Comparison of ENCODE assay signal across 18 cellular contexts in the genomic region with DNA sequence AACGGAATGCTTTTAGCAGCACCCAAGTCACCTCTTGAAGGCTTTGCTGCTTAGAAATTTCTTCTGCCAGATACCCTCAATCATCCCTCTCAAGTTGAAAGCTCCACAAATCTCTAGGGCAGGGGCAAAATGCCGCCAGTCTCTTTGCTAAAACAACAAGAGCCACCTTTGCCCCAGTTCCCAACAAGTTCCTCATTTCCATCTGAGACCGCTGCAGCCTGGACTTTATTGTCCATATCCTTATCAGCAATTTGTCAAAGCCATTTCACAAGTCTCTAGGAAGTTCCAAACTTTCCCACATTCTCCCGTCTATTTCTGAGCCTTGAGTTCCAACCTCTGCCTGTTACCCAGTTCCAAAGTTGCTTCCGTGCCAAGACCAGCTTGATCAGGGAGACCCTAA. TPM values are rescaled to one million over a fixed set of nuclear protein-coding genes. Genes with fewer than 3 reads are reported as not detected.
"Had no signal": no experiment of that assay in that cellular context is flagged by ENCODE, and none has a peak within 500 bp of the region (broad histone marks: within the 10 kb centered on the region; RNA-seq: fewer than 3 reads in every experiment).

No MANE protein-coding gene starts in this region.

- H3K4me3 Mint-ChIP-seq: activated CD8-positive, alpha-beta T cell treated with anti-CD3 and anti-CD28 coated beads for 36 hours; activated T-cell treated with anti-CD3 and anti-CD28 coated beads, Interleukin-2, amount 50 U/mL, for 4 hours; central memory CD8-positive, alpha-beta T cell; T-helper 2 cell treated with Interferon-gamma antibody and Interleukin-4, amounts not matched to agents 5 μg/mL and 100 μg/mL, for 36 hours; WTC11 had no signal

- H3K27ac Mint-ChIP-seq: activated CD8-positive, alpha-beta T cell treated with anti-CD3 and anti-CD28 coated beads for 36 hours; WTC11 had no signal

- H3K9me3 Mint-ChIP-seq: activated CD8-positive, alpha-beta T cell treated with anti-CD3 and anti-CD28 coated beads for 36 hours; activated T-cell treated with anti-CD3 and anti-CD28 coated beads, Interleukin-2, amount 50 U/mL, for 4 hours; central memory CD8-positive, alpha-beta T cell; T-helper 2 cell treated with Interferon-gamma antibody and Interleukin-4, amounts not matched to agents 5 μg/mL and 100 μg/mL, for 36 hours had no signal

- DNase-seq: activated CD4-positive, alpha-beta T cell treated with anti-CD3 and anti-CD28 coated beads for 48 hours; activated CD8-positive, alpha-beta T cell treated with anti-CD3 and anti-CD28 coated beads for 36 hours; activated effector memory CD4-positive, alpha-beta T cell treated with Interleukin-2 at 50 U/mL for 16 hours; activated T-cell treated with anti-CD3 and anti-CD28 coated beads, Interleukin-2, amount 50 U/mL, for 4 hours; aorta; gastrocnemius medialis; left lung; mammary epithelial cell; SW 1271; upper lobe of right lung had no signal

- ATAC-seq: activated CD8-positive, alpha-beta T cell treated with anti-CD3 and anti-CD28 coated beads for 36 hours; activated T-cell treated with anti-CD3 and anti-CD28 coated beads, Interleukin-2, amount 50 U/mL, for 4 hours; gastrocnemius medialis; left lung; upper lobe of right lung; WTC11 had no signal

- H3K4me1 ChIP-seq: gastrocnemius medialis, left lung, prostate gland, right atrium auricular region, upper lobe of right lung had no signal

- H3K4me1 Mint-ChIP-seq: central memory CD8-positive, alpha-beta T cell had no signal

- H3K9me3 ChIP-seq: gastrocnemius medialis, left lung, prostate gland, right atrium auricular region, upper lobe of right lung had no signal

- H3K4me3 ChIP-seq: coronary artery, gastrocnemius medialis, left lung, prostate gland, right atrium auricular region, upper lobe of right lung had no signal

- H3K27me3 Mint-ChIP-seq: activated CD8-positive, alpha-beta T cell treated with anti-CD3 and anti-CD28 coated beads for 36 hours; central memory CD8-positive, alpha-beta T cell had no signal

RNA-seq across cellular contexts. Expression of a gene that starts 29.5 kb away (rescaled TPM):
- total RNA-seq: osteoblast had no signal

RNA-seq across cellular contexts. Expression of a gene that starts 45.1 kb away (rescaled TPM):
- total RNA-seq: activated T-cell treated with anti-CD3 and anti-CD28 coated beads, Interleukin-2, amount 50 U/mL, for 4 hours; aorta; gastrocnemius medialis; kidney; left lung; osteoblast; prostate gland; right atrium auricular region; upper lobe of right lung; WTC11 had no signal
